In the genomic region with DNA sequence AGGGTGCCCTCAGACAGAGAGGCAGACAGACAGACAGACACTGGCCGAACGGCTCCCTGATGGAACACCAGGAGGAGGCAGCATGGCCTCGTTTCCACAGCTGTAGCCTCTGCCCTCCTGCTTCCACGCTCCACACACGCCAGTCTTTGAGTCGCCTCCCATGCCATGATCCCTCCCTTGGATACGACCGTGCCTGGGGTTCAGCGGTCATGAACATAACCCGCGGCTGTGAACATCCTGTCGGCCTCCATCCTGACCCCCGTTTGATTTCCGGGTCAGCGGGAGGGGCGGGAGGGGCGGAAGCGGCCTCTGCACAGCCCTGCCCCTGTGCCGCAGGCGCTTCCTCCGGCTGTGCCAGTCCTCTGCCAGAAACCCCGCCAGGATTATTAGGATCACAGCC, we compare ENCODE assay signal across 14 cellular contexts. TPM values are rescaled to one million over a fixed set of nuclear protein-coding genes. Genes with fewer than 3 reads are reported as not detected.
DNase-seq lines count a peak whose midpoint lies in the region; ATAC-seq, FAIRE-seq and TF ChIP-seq lines count a peak whose summit lies in the region.
"Had no signal": no experiment of that assay in that cellular context is flagged by ENCODE, and none has a peak within 500 bp of the region (broad histone marks: within the 10 kb centered on the region; RNA-seq: fewer than 3 reads in every experiment).

No MANE protein-coding gene starts in this region.

- ATAC-seq in activated T-helper 17 cell treated with anti-CD3 and anti-CD28 coated beads, Interleukin-2, amount 50 U/mL, for 72 hours (replicated peaks): peak; percentile 84
- peak; percentile 7 for ATAC-seq in mucosa of descending colon

- H3K4me3 Mint-ChIP-seq in activated T-helper 17 cell treated with anti-CD3 and anti-CD28 coated beads, Interleukin-2, amount 50 U/mL, for 72 hours: peak overlapping the region; percentile 60
- H3K4me3 Mint-ChIP-seq: neural progenitor cell had no signal

- H3K27ac ChIP-seq in GM23248: no peak overlapping the region
- H3K27ac ChIP-seq: neural progenitor cell, suprapubic skin had no signal

- 62 to 63% methylated on average over 16 to 22 of the region's 22 CpGs for WGBS in GM23248 (ENCODE audit: low coverage in 1 of 2, low lambda C conversion rate in 2 of 2, missing lambda C conversion rate in 2 of 2), 2 experiments

- H3K27ac Mint-ChIP-seq in activated T-helper 17 cell treated with anti-CD3 and anti-CD28 coated beads, Interleukin-2, amount 50 U/mL, for 72 hours: peak overlapping the region; percentile 65
- H3K27ac Mint-ChIP-seq: neural progenitor cell had no signal

- no peak overlapping the region for H3K9ac ChIP-seq in GM23248
- H3K9ac ChIP-seq: neural progenitor cell had no signal

- no peaks in the 10 kb centered on the region for H3K79me2 ChIP-seq in GM23248 (ENCODE audit: insufficient read depth)

- peaks cover 16% of the 10 kb centered on the region for H3K36me3 Mint-ChIP-seq in activated T-helper 17 cell treated with anti-CD3 and anti-CD28 coated beads, Interleukin-2, amount 50 U/mL, for 72 hours (ENCODE audit: low read depth)
- H3K36me3 Mint-ChIP-seq: neural progenitor cell had no signal

- no peaks in the 10 kb centered on the region for H3K9me3 ChIP-seq in mucosa of descending colon
- no peaks in the 10 kb centered on the region for H3K9me3 ChIP-seq in GM23248 (ENCODE audit: low read depth)
- H3K9me3 ChIP-seq: HAP-1, suprapubic skin had no signal

- H3K9me2 ChIP-seq in GM23248 (ENCODE audit: insufficient read depth): no peaks in the 10 kb centered on the region

- H3K9me3 Mint-ChIP-seq in activated T-helper 17 cell treated with anti-CD3 and anti-CD28 coated beads, Interleukin-2, amount 50 U/mL, for 72 hours: peaks cover 6% of the 10 kb centered on the region

- in situ Hi-C loops in GM23248 (cut with MboI): no loop called here

- H3K36me3 ChIP-seq in mucosa of descending colon (ENCODE audit: low read depth): no peaks in the 10 kb centered on the region
- H3K36me3 ChIP-seq in GM23248 (ENCODE audit: low read depth): no peaks in the 10 kb centered on the region
- H3K36me3 ChIP-seq: HAP-1, neural progenitor cell, suprapubic skin had no signal

- no peak overlapping the region for H2AFZ ChIP-seq in GM23248
- H2AFZ ChIP-seq: neural progenitor cell had no signal

- H4K20me1 ChIP-seq in GM23248 (ENCODE audit: insufficient read depth): no peaks in the 10 kb centered on the region

- no peaks in the 10 kb centered on the region for H3F3A ChIP-seq in GM23248 (ENCODE audit: insufficient read depth)

- peaks cover 6% of the 10 kb centered on the region for H3K4me1 Mint-ChIP-seq in activated T-helper 17 cell treated with anti-CD3 and anti-CD28 coated beads, Interleukin-2, amount 50 U/mL, for 72 hours
- H3K4me1 Mint-ChIP-seq: neural progenitor cell had no signal

- H3K27me3 Mint-ChIP-seq in activated T-helper 17 cell treated with anti-CD3 and anti-CD28 coated beads, Interleukin-2, amount 50 U/mL, for 72 hours: no peaks in the 10 kb centered on the region

- DNase-seq in NCI-H748 (lab: John Stamatoyannopoulos, UW; ENCODE audit: unreplicated experiment) (peak; percentile 19), NCI-H748 treated with DMSO at 0.1 percent for 48 hours (lab: John Stamatoyannopoulos, UW) (no peak), NCI-H1105 (lab: John Stamatoyannopoulos, UW) (peak; percentile 32), mucosa of descending colon (no peak), head of caudate nucleus (no peak), GM12891 (ENCODE audit: insufficient read length, low spot score) (no peak), GM23248 (no peak)
- DNase-seq: activated effector memory CD4-positive, alpha-beta T cell treated with anti-CD3 and anti-CD28 coated beads, Interleukin-2, amount 50 U/mL, for 16 hours; effector memory CD4-positive, alpha-beta T cell had no signal

- no peaks in the 10 kb centered on the region for H3K27me3 ChIP-seq in GM23248 (replicated peaks; ENCODE audit: insufficient read depth)
- H3K27me3 ChIP-seq: suprapubic skin had no signal

- H3K4me2 ChIP-seq in GM23248 (ENCODE audit: unreplicated experiment): no peak overlapping the region

- H3K4me1 ChIP-seq in mucosa of descending colon (ENCODE audit: low read depth) (no peaks in the 10 kb centered on the region), GM23248 (ENCODE audit: insufficient read depth) (no peaks in the 10 kb centered on the region)
- H3K4me1 ChIP-seq: HAP-1, suprapubic skin had no signal

- TF ChIP-seq CTCF in mucosa of descending colon (IDR thresholded peaks at IDR 0.05): no peak

- H3K4me3 ChIP-seq in mucosa of descending colon (no peak overlapping the region), GM23248 (no peak overlapping the region)
- H3K4me3 ChIP-seq: HAP-1, neural progenitor cell, suprapubic skin had no signal

- intact Hi-C loops in mucosa of descending colon (cut with DNase I, micrococcal nuclease) (no loop called here), head of caudate nucleus (cut with DNase I) (no loop called here)

- FAIRE-seq in GM12891 (lab: Jason Lieb, UNC): no peak
- FAIRE-seq: G401.6 had no signal

- TF ChIP-seq POLR2A in GM12891 (IDR thresholded peaks at IDR 0.05; ENCODE audit: low read depth, low read length): no peak

TF ChIP-seq in GM12891, 5 proteins besides CTCF, POLR2A, EP300 and RAD21:
- TF ChIP-seq POLR2AphosphoS5 (IDR thresholded peaks at IDR 0.05; ENCODE audit: low read depth, low read length) (no peak), PAX5 (IDR thresholded peaks at IDR 0.05; ENCODE audit: insufficient read depth, low read length, severe bottlenecking) (no peak), POU2F2 (IDR thresholded peaks at IDR 0.05; ENCODE audit: low read depth, low read length) (no peak), TAF1 (IDR thresholded peaks at IDR 0.05; ENCODE audit: low read depth, low read length) (no peak), SPI1 (IDR thresholded peaks at IDR 0.05; ENCODE audit: low read depth, low read length) (no peak)

RNA-seq across cellular contexts. Expression of a gene that starts 23.4 kb away (rescaled TPM):
- total RNA-seq in activated T-helper 17 cell treated with anti-CD3 and anti-CD28 coated beads, Interleukin-2, amount 50 U/mL, for 72 hours: under 1 TPM; 0.13 to 0.69 TPM
- total RNA-seq in mucosa of descending colon: 1 to 10 TPM in 1 of 3 donors, under 1 TPM in 2; 0.22 to 1.4 (median 0.32) TPM
- polyA plus RNA-seq in GM12891 (2012; ENCODE audit: low read depth, missing spikeins): not detected
- total RNA-seq in GM23248 (2014; rRNA removed; shearing (Covaris generic)): not detected in 2 replicates
- polyA plus RNA-seq in GM23248 (2016; fragmentation: Nextera tagmentation; extraction: Ambion mirVana): not detected in 2 replicates

RNA-seq across cellular contexts. Expression of a gene that starts 48.2 kb away (rescaled TPM):
- total RNA-seq in activated T-helper 17 cell treated with anti-CD3 and anti-CD28 coated beads, Interleukin-2, amount 50 U/mL, for 72 hours: 10 to 100 TPM; 20.4 to 25.0 TPM
- 10 to 100 TPM; 46.1 to 59.5 (median 55.0) TPM for total RNA-seq in mucosa of descending colon
- polyA plus RNA-seq in GM12891 (2012; ENCODE audit: low read depth, missing spikeins): 5.7 TPM
- total RNA-seq in GM23248 (2014; rRNA removed; shearing (Covaris generic)): 6.4 and 11.8 TPM in 2 replicates
- polyA plus RNA-seq in GM23248 (2016; fragmentation: Nextera tagmentation; extraction: Ambion mirVana): 7.8 and 9.6 TPM in 2 replicates

RNA-seq across cellular contexts. Expression of a gene that starts 48.5 kb away (rescaled TPM):
- 1 to 10 TPM; 2.9 to 6.1 TPM for total RNA-seq in activated T-helper 17 cell treated with anti-CD3 and anti-CD28 coated beads, Interleukin-2, amount 50 U/mL, for 72 hours
- 10 to 100 TPM in 1 of 3 donors, 1 to 10 TPM in 2; 2.1 to 10.7 (median 6.3) TPM for total RNA-seq in mucosa of descending colon
- 0.23 TPM for polyA plus RNA-seq in GM12891 (2012; ENCODE audit: low read depth, missing spikeins)
- not detected in 2 replicates for total RNA-seq in GM23248 (2014; rRNA removed; shearing (Covaris generic))
- polyA plus RNA-seq in GM23248 (2016; fragmentation: Nextera tagmentation; extraction: Ambion mirVana): not detected in 2 replicates

Comparison
In these comparisons a context has a peak if more than half of its experiments do, and no peak if none do; other contexts are left out.
1. DNase-seq: peak in NCI-H748 (single experiment) and NCI-H1105 (single experiment); none in NCI-H748 treated with DMSO at 0.1 percent for 48 hours (single experiment), mucosa of descending colon (0 of 3), head of caudate nucleus (0 of 42), GM12891 (single experiment) and GM23248 (single experiment).